In genomic region chr9:83020864-83021263, GRCh38 we compare ENCODE assay signal across 21 cellular contexts. TPM values are rescaled to one million over a fixed set of nuclear protein-coding genes. Genes with fewer than 3 reads are reported as not detected.
"Had no signal": no experiment of that assay in that cellular context is flagged by ENCODE, and none has a peak within 500 bp of the region (broad histone marks: within the 10 kb centered on the region; RNA-seq: fewer than 3 reads in every experiment).

No MANE protein-coding gene starts in this region.

- ATAC-seq: effector memory CD8-positive, alpha-beta T cell; foreskin keratinocyte; gastroesophageal sphincter; heart left ventricle; left lung; left ventricle myocardium superior; mucosa of descending colon; naive thymus-derived CD8-positive, alpha-beta T cell had no signal

- DNase-seq: colonic mucosa; cortex of kidney; effector CD8-positive, alpha-beta T cell; effector memory CD8-positive, alpha-beta T cell; endodermal cell; foreskin keratinocyte; heart left ventricle; hypothalamus; immature natural killer cell; islet precursor cell; kidney; kidney glomerular epithelial cell; left lung; left ventricle myocardium superior; lower lobe of right lung; mesenchymal stem cell; mucosa of descending colon; naive B cell; naive thymus-derived CD8-positive, alpha-beta T cell had no signal

RNA-seq across cellular contexts. Expression of gene RASEF, which starts 42.1 kb away (rescaled TPM):
- total RNA-seq: left ventricle myocardium superior; myocyte; naive thymus-derived CD8-positive, alpha-beta T cell had no signal
